Comparison of ENCODE assay signal across 7 cellular contexts in genomic region chr6:166948724-166949123, GRCh38. TPM values are rescaled to one million over a fixed set of nuclear protein-coding genes. Genes with fewer than 3 reads are reported as not detected.
DNase-seq lines count a peak whose midpoint lies in the region; ATAC-seq, FAIRE-seq and TF ChIP-seq lines count a peak whose summit lies in the region.
"Not testable (repeated sequence)": the region's sequence is repeated elsewhere in the genome, so short reads cannot be mapped to it uniquely, and the experiment has no call there.

No MANE protein-coding gene starts in this region.

- RAD21 ChIA-PET in GM12878 (lab: Charles Lee; ENCODE audit: unreplicated experiment) = interaction anchor here (0.7 to 1.2 kb wide), 3 partner anchors 99 to 569 kb away, joined by 3 to 4 read pairs (median 3); no protein-coding TSS in a partner anchor

- peaks cover 87% of the 10 kb centered on the region for H3K36me3 Mint-ChIP-seq in CD4-positive, alpha-beta T cell (ENCODE audit: low read depth)

- H3K27ac ChIP-seq in CD4-positive, alpha-beta T cell (ENCODE audit: low read depth, low read length) = peak overlapping the region; percentile 2
- not testable (repeated sequence) for H3K27ac ChIP-seq in HEK293 (ENCODE audit: extremely low read depth, low read depth, low read length); PC-3 (ENCODE audit: low read length); HepG2 (ENCODE audit: extremely low read length, insufficient read depth, low read length)
- H3K27ac ChIP-seq in GM12878 (ENCODE audit: control insufficient read depth, insufficient read depth) (peak overlapping the region; percentile 6; the same call in 1 of the 2 replicates), spleen (peak overlapping the region in 5 of 8 donors; percentile 76 to 100 (median 99))

- not testable (repeated sequence) for H3K9ac ChIP-seq in PC-3 (ENCODE audit: low read length); GM12878 (ENCODE audit: control insufficient read depth, insufficient read depth, low read length); HepG2 (ENCODE audit: insufficient read depth, low read depth, low read length)

- not testable (repeated sequence) for H3K9me2 ChIP-seq in PC-3 (replicated peaks; ENCODE audit: low read length)

- H3K4me2 ChIP-seq in PC-3 (ENCODE audit: low read length); HepG2 (ENCODE audit: low read depth, low read length): not testable (repeated sequence)
- H3K4me2 ChIP-seq in GM12878 (ENCODE audit: control insufficient read depth, insufficient read depth) = peak overlapping the region; percentile 52

- peak overlapping the region; percentile 93 for H3K27ac Mint-ChIP-seq in CD4-positive, alpha-beta T cell

- not testable (repeated sequence) for BruUV-seq in PC-3 (replicated peaks; lab: Mats Ljungman, UMichigan); GM12878 (replicated peaks; lab: Mats Ljungman, UMichigan); HepG2 (replicated peaks; lab: Mats Ljungman, UMichigan)

- DNase-seq in CD4-positive, alpha-beta T cell; GM12878 (ENCODE audit: low read depth, low spot score); spleen: not testable (repeated sequence)
- DNase-seq in PC-3 (peak; percentile 41), HepG2 (ENCODE audit: low spot score) (peak; percentile 54)
- peak; percentile 20 for DNase-seq in activated CD8-positive, alpha-beta memory T cell treated with anti-CD3 and anti-CD28 coated beads, Interleukin-2, amount 50 U/mL, for 48 hours

- not testable (repeated sequence) for TF ChIP-seq CTCF in CD4-positive, alpha-beta T cell (IDR thresholded peaks at IDR 0.05); HEK293 (tag by site-specific recombination; IDR thresholded peaks at IDR 0.05); PC-3 (conservative IDR thresholded peaks at IDR 0.05; ENCODE audit: low read depth, low read length); GM12878 (IDR thresholded peaks at IDR 0.05 in 2 of 3, conservative IDR thresholded peaks at IDR 0.05 in 1 of 3; ENCODE audit: control insufficient read depth in 2 of 3, extremely low read depth in 1 of 3, insufficient read depth in 1 of 3, low read depth in 3 of 3, low read length in 3 of 3); HepG2 (CRISPR knock-in tag; IDR thresholded peaks at IDR 0.05); spleen (IDR thresholded peaks at IDR 0.05 in 8 of 11, conservative IDR thresholded peaks at IDR 0.05 in 3 of 11)

- in situ Hi-C loops in GM12878 (cut with MboI); HepG2 (cut with HindIII; ENCODE audit: extremely low pct_ligation_motif_present, low pct_unique_long_range_greater_than_20kb): not testable (repeated sequence)

- not testable (repeated sequence) for H3K27me3 Mint-ChIP-seq in CD4-positive, alpha-beta T cell

- H2AFZ ChIP-seq in PC-3 (ENCODE audit: low read length); GM12878 (ENCODE audit: control insufficient read depth, low read depth, low read length); HepG2 (ENCODE audit: low read length): not testable (repeated sequence)

- not testable (repeated sequence) for ATAC-seq in CD4-positive, alpha-beta T cell (ENCODE audit: poor library complexity); PC-3; GM12878; HepG2

- not testable (repeated sequence) for H3K4me3 ChIP-seq in HEK293 (ENCODE audit: low read depth, low read length); PC-3 (ENCODE audit: low read length); HepG2 (replicated peaks in 1 of 3; ENCODE audit: insufficient read depth in 1 of 3, low read depth in 2 of 3, low read length in 3 of 3); spleen
- peak overlapping the region; percentile 42; the same call in 1 of the 2 replicates for H3K4me3 ChIP-seq in GM12878

- not testable (repeated sequence) for H3K27me3 ChIP-seq in CD4-positive, alpha-beta T cell (ENCODE audit: control insufficient read depth, insufficient read depth, low read length); PC-3 (ENCODE audit: low read length); GM12878 (replicated peaks in 1 of 2; ENCODE audit: control insufficient read depth in 2 of 2, insufficient read depth in 2 of 2, low read length in 1 of 2); HepG2 (ENCODE audit: control insufficient read depth in 1 of 2, insufficient read depth in 2 of 2, low read length in 2 of 2); spleen (replicated peaks in 1 of 7)

- WGBS in GM12878 (ENCODE audit: insufficient coverage, insufficient replicate concordance, low lambda C conversion rate, missing lambda C conversion rate) = 97% methylated on average over 6 of the region's 6 CpGs
- 85% methylated on average over 6 of the region's 6 CpGs for WGBS in HepG2 (ENCODE audit: low lambda C conversion rate)
- WGBS in spleen, 5 donors = 89 to 92% (median 90%) methylated on average over 6 of the region's 6 CpGs

- not testable (repeated sequence) for H3K4me1 ChIP-seq in HEK293 (ENCODE audit: control insufficient read depth, insufficient read depth, low read length)
- H3K4me1 ChIP-seq in PC-3 (ENCODE audit: insufficient read depth, low read length) (peaks cover 10% of the 10 kb centered on the region), GM12878 (ENCODE audit: control insufficient read depth, insufficient read depth, low read length) (peaks cover 39% of the 10 kb centered on the region), HepG2 (ENCODE audit: insufficient read depth, low read length) (peaks cover 47% of the 10 kb centered on the region), spleen (peaks cover 30 to 69% (median 54%) of the 10 kb centered on the region in 6 donors)

- not testable (repeated sequence) for H3K9me3 Mint-ChIP-seq in CD4-positive, alpha-beta T cell

- H3K4me1 Mint-ChIP-seq in CD4-positive, alpha-beta T cell (ENCODE audit: low read depth) = peaks cover 55% of the 10 kb centered on the region

- POLR2A ChIA-PET in CD4-positive, alpha-beta T cell (lab: Charles Lee) = interaction anchor here (0.7 to 0.9 kb wide), 2 partner anchors 17 to 25 kb away, joined by 3 read pairs; no protein-coding TSS in a partner anchor
- POLR2A ChIA-PET in HEK293 (lab: Yijun Ruan, JAX) (interaction anchor here (0.7 kb wide), 1 partner anchor 167 kb away, joined by 3 read pairs; no protein-coding TSS in a partner anchor), GM12878 (lab: Charles Lee) (interaction anchor here (0.6 to 0.7 kb wide), 8 partner anchors 8 to 207 kb away, joined by 3 to 12 read pairs (median 4); no protein-coding TSS in a partner anchor)
- POLR2A ChIA-PET in PC-3 (lab: Charles Lee; ENCODE audit: unreplicated experiment); HepG2 (lab: Yijun Ruan, JAX): not testable (repeated sequence)

- H3K36me3 ChIP-seq in HEK293 (ENCODE audit: control insufficient read depth in 2 of 2, insufficient read depth in 1 of 2, low read length in 2 of 2) = peaks cover 0 to 50% of the 10 kb centered on the region in 2 experiments; a peak in 2 of 3 replicates
- H3K36me3 ChIP-seq in PC-3 (ENCODE audit: low read depth, low read length) = not testable (repeated sequence)
- peaks cover 23% of the 10 kb centered on the region in 2 experiments for H3K36me3 ChIP-seq in GM12878 (ENCODE audit: control insufficient read depth in 2 of 2, insufficient read depth in 2 of 2, low read length in 1 of 2)
- peaks cover 38 to 84% of the 10 kb centered on the region in 2 experiments for H3K36me3 ChIP-seq in HepG2 (replicated peaks in 1 of 2; ENCODE audit: control insufficient read depth in 1 of 2, insufficient read depth in 2 of 2, low read length in 2 of 2)
- H3K36me3 ChIP-seq in spleen = peaks cover 0 to 100% (median 36%) of the 10 kb centered on the region in 6 donors

- TF ChIP-seq POLR2A in GM12878 (IDR thresholded peaks at IDR 0.05; ENCODE audit: low read depth, low read length); HepG2 (IDR thresholded peaks at IDR 0.05; ENCODE audit: insufficient read depth in 1 of 2, low read depth in 2 of 2, low read length in 2 of 2); spleen (IDR thresholded peaks at IDR 0.05): not testable (repeated sequence)

- intact Hi-C loops in CD4-positive, alpha-beta T cell (cut with DNase I, micrococcal nuclease); PC-3 (cut with micrococcal nuclease); GM12878 (cut with micrococcal nuclease; ENCODE audit: unreplicated experiment); HepG2 (cut with micrococcal nuclease; ENCODE audit: unreplicated experiment); spleen (cut with DNase I; ENCODE audit: low total_unique reads): not testable (repeated sequence)

- SMC1A ChIA-PET in GM12878 (lab: Charles Lee; ENCODE audit: uncharacterized antibody, unreplicated experiment) = interaction anchor here (0.9 to 4.4 kb wide), 6 partner anchors 9 to 189 kb away, joined by 3 to 19 read pairs (median 4); partner anchors contain the start of gene CCR6

- not testable (repeated sequence) for H3K9me3 ChIP-seq in CD4-positive, alpha-beta T cell (ENCODE audit: control insufficient read depth, low read length); HEK293 (ENCODE audit: control insufficient read depth, insufficient read depth, low read depth, low read length); PC-3 (ENCODE audit: low read length); GM12878 (replicated peaks; ENCODE audit: control insufficient read depth, insufficient read depth, low read length); HepG2 (ENCODE audit: low read length); spleen

- FAIRE-seq in GM12878 (lab: Jason Lieb, UNC); HepG2 (lab: Jason Lieb, UNC): not testable (repeated sequence)

- CTCF ChIA-PET in CD4-positive, alpha-beta T cell (lab: Charles Lee) = interaction anchor here (10.0 kb wide), 1 partner anchor 40 kb away, joined by 50 read pairs; no protein-coding TSS in a partner anchor
- CTCF ChIA-PET in HEK293 (lab: Yijun Ruan, JAX) = interaction anchor here (0.6 to 1.5 kb wide), 4 partner anchors 11 to 411 kb away, joined by 3 to 6 read pairs (median 4); no protein-coding TSS in a partner anchor
- CTCF ChIA-PET in PC-3 (lab: Charles Lee); HepG2 (lab: Yijun Ruan, JAX; ENCODE audit: low intra/inter-chr PET ratio, low total read pairs): not testable (repeated sequence)
- CTCF ChIA-PET in GM12878 (lab: Yijun Ruan, JAX) = interaction anchor here (0.8 to 3.1 kb wide), 5 partner anchors 41 to 194 kb away, joined by 3 to 26 read pairs (median 3); no protein-coding TSS in a partner anchor

- TF ChIP-seq EP300 in GM12878 (IDR thresholded peaks at IDR 0.05; ENCODE audit: borderline replicate concordance in 1 of 2, control insufficient read depth in 1 of 2, low read depth in 2 of 2, low read length in 2 of 2); HepG2 (IDR thresholded peaks at IDR 0.05; ENCODE audit: low read depth in 2 of 2, low read length in 2 of 2); HepG2 (CRISPR knock-in tag; IDR thresholded peaks at IDR 0.05; ENCODE audit: borderline replicate concordance): not testable (repeated sequence)

- H3F3A ChIP-seq in PC-3 (ENCODE audit: low read length, unreplicated experiment) = not testable (repeated sequence)

- not testable (repeated sequence) for H4K20me1 ChIP-seq in PC-3 (ENCODE audit: low read length); GM12878 (ENCODE audit: control insufficient read depth, insufficient read depth)
- peaks cover 74% of the 10 kb centered on the region for H4K20me1 ChIP-seq in HepG2 (ENCODE audit: insufficient read depth, low read length)

- not testable (repeated sequence) for H3K79me2 ChIP-seq in PC-3 (ENCODE audit: low read length)
- peaks cover 43% of the 10 kb centered on the region for H3K79me2 ChIP-seq in GM12878 (ENCODE audit: control insufficient read depth, insufficient read depth, low read length)
- peaks cover 30% of the 10 kb centered on the region for H3K79me2 ChIP-seq in HepG2 (ENCODE audit: insufficient read depth, low read length)

- not testable (repeated sequence) for TF ChIP-seq RAD21 in GM12878 (IDR thresholded peaks at IDR 0.05; ENCODE audit: insufficient read depth, low read depth, low read length); HepG2 (CRISPR knock-in tag; IDR thresholded peaks at IDR 0.05)

- not testable (repeated sequence) for H3K4me3 Mint-ChIP-seq in CD4-positive, alpha-beta T cell

RNA-seq across cellular contexts. Expression of gene RNASET2, which starts 7.6 kb away (rescaled TPM):
- total RNA-seq in CD4-positive, alpha-beta T cell = 100 to 1,000 TPM; 164 to 165 TPM
- total RNA-seq in PC-3 (2014; rRNA removed) (51.8 and 77.4 TPM in 2 replicates), GM12878 (2014; rRNA removed) (76.4 and 78.7 TPM in 2 replicates), GM12878 (2014; rRNA removed; fragmentation: Illumina TruSeq; extraction: Trizol) (40.3 and 41.7 TPM in 2 replicates), GM12878 (2021) (62.1 and 62.9 TPM in 2 replicates), HepG2 (2016; rRNA removed; fragmentation: Illumina TruSeq; extraction: Trizol) (22.4 and 44.6 TPM in 2 replicates), spleen (100 to 1,000 TPM; 264 to 676 (median 373) TPM)
- 778 and 864 TPM in 2 replicates for total RNA-seq in GM12878 (2013; cell fraction: nucleolus; rRNA removed)
- 161 TPM for polyA plus RNA-seq in GM12878 (2011; ENCODE audit: low read depth)
- polyA plus RNA-seq in GM12878 (2011; rRNA removed) (219 and 225 TPM in 2 replicates), GM12878 (2014; fragmentation: Illumina TruSeq; extraction: Trizol) (42.6 and 48.4 TPM in 2 replicates), GM12878 (2014; fragmentation: Nextera tagmentation; extraction: Ambion mirVana) (10 to 100 TPM in 1 of 2 experiments, 1 to 10 TPM in 1; 5.5 to 17.8 TPM), GM12878 (2014; rRNA removed) (72.0 and 83.6 TPM in 2 replicates), GM12878 (2016; fragmentation: Nextera tagmentation; extraction: Ambion mirVana) (10 to 100 TPM; 42.7 to 51.9 TPM), HepG2 (2011; rRNA removed) (597 and 696 TPM in 2 replicates), spleen (100 to 1,000 TPM; 242 to 392 (median 245) TPM)
- polyA plus RNA-seq in GM12878 (2011; cell fraction: cytosol; rRNA removed) = 185 and 191 TPM in 2 replicates
- 230 and 250 TPM in 2 replicates for polyA plus RNA-seq in GM12878 (2011; cell fraction: nucleus; rRNA removed)
- 229 and 240 TPM in 2 replicates for polyA plus RNA-seq in GM12878 (2012)
- 130 and 135 TPM in 2 replicates for polyA minus RNA-seq in GM12878 (2011; rRNA and poly(A)+ RNA removed)
- 49.0 and 51.5 TPM in 2 replicates for polyA minus RNA-seq in GM12878 (2011; cell fraction: cytosol; rRNA and poly(A)+ RNA removed)
- 54.8 and 76.5 TPM in 2 replicates for polyA minus RNA-seq in GM12878 (2011; cell fraction: nucleus; rRNA and poly(A)+ RNA removed)
- 26.9 and 41.2 TPM in 2 replicates for total RNA-seq in HepG2 (2016; cell fraction: cytosol; rRNA removed; fragmentation: Illumina TruSeq; extraction: Trizol; ENCODE audit: low read depth)
- 25.4 and 45.4 TPM in 2 replicates for total RNA-seq in HepG2 (2016; cell fraction: insoluble cytoplasmic fraction; rRNA removed; fragmentation: Illumina TruSeq; extraction: Trizol)
- 24.1 and 38.2 TPM in 2 replicates for total RNA-seq in HepG2 (2016; cell fraction: membrane; rRNA removed; fragmentation: Illumina TruSeq; extraction: Trizol)
- 30.2 and 32.0 TPM in 2 replicates for total RNA-seq in HepG2 (2016; cell fraction: nucleus; rRNA removed; fragmentation: Illumina TruSeq; extraction: Trizol)
- 456 and 545 TPM in 2 replicates for polyA plus RNA-seq in HepG2 (2011; cell fraction: cytosol; rRNA removed)
- 515 and 552 TPM in 2 replicates for polyA plus RNA-seq in HepG2 (2011; cell fraction: nucleus; rRNA removed)
- polyA plus RNA-seq in HepG2 (2012) = 446 and 587 TPM in 2 replicates
- 21.3 and 41.6 TPM in 2 replicates for polyA plus RNA-seq in HepG2 (2016; cell fraction: cytosol; fragmentation: Illumina TruSeq; extraction: Trizol; ENCODE audit: low read depth)
- 26.6 and 27.0 TPM in 2 replicates for polyA plus RNA-seq in HepG2 (2016; cell fraction: insoluble cytoplasmic fraction; fragmentation: Illumina TruSeq; extraction: Trizol; ENCODE audit: low read depth)
- polyA plus RNA-seq in HepG2 (2016; cell fraction: membrane; fragmentation: Illumina TruSeq; extraction: Trizol; ENCODE audit: low read depth) = 23.6 and 34.9 TPM in 2 replicates
- polyA plus RNA-seq in HepG2 (2016; cell fraction: nucleus; fragmentation: Illumina TruSeq; extraction: Trizol; ENCODE audit: insufficient read depth, low read depth) = 68.7 and 69.0 TPM in 2 replicates
- 4.7 and 104 TPM in 2 replicates for polyA minus RNA-seq in HepG2 (2011; rRNA and poly(A)+ RNA removed; ENCODE audit: low replicate concordance)
- 149 and 185 TPM in 2 replicates for polyA minus RNA-seq in HepG2 (2011; cell fraction: cytosol; rRNA and poly(A)+ RNA removed)
- 159 and 184 TPM in 2 replicates for polyA minus RNA-seq in HepG2 (2011; cell fraction: nucleus; rRNA and poly(A)+ RNA removed)

RNA-seq across cellular contexts. Expression of gene CEP43, which starts 50.5 kb away (rescaled TPM):
- total RNA-seq in CD4-positive, alpha-beta T cell = 10 to 100 TPM; 12.5 to 13.5 TPM
- total RNA-seq in PC-3 (2014; rRNA removed) (11.8 and 15.2 TPM in 2 replicates), GM12878 (2014; rRNA removed) (16.3 and 23.1 TPM in 2 replicates), GM12878 (2014; rRNA removed; fragmentation: Illumina TruSeq; extraction: Trizol) (23.4 and 25.4 TPM in 2 replicates), GM12878 (2021) (16.5 and 19.5 TPM in 2 replicates), HepG2 (2016; rRNA removed; fragmentation: Illumina TruSeq; extraction: Trizol) (73.9 and 88.4 TPM in 2 replicates), spleen (10 to 100 TPM; 13.1 to 21.8 (median 17.7) TPM)
- 100 and 101 TPM in 2 replicates for total RNA-seq in GM12878 (2013; cell fraction: nucleolus; rRNA removed)
- 7.2 TPM for polyA plus RNA-seq in GM12878 (2011; ENCODE audit: low read depth)
- polyA plus RNA-seq in GM12878 (2011; rRNA removed) (49.9 and 77.7 TPM in 2 replicates), GM12878 (2014; fragmentation: Illumina TruSeq; extraction: Trizol) (27.3 and 33.7 TPM in 2 replicates), GM12878 (2014; fragmentation: Nextera tagmentation; extraction: Ambion mirVana) (10 to 100 TPM in 1 of 2 experiments, 1 to 10 TPM in 1; 7.7 to 11.4 TPM), GM12878 (2014; rRNA removed) (23.8 and 23.9 TPM in 2 replicates), GM12878 (2016; fragmentation: Nextera tagmentation; extraction: Ambion mirVana) (10 to 100 TPM; 41.8 to 44.2 TPM), HepG2 (2011; rRNA removed) (20.7 and 29.3 TPM in 2 replicates), spleen (10 to 100 TPM in 1 of 3 donors, 1 to 10 TPM in 2; 9.0 to 10.6 (median 9.0) TPM)
- polyA plus RNA-seq in GM12878 (2011; cell fraction: cytosol; rRNA removed) = 14.3 and 14.7 TPM in 2 replicates
- 65.4 and 73.5 TPM in 2 replicates for polyA plus RNA-seq in GM12878 (2011; cell fraction: nucleus; rRNA removed)
- 12.1 and 15.9 TPM in 2 replicates for polyA plus RNA-seq in GM12878 (2012)
- polyA minus RNA-seq in GM12878 (2011; rRNA and poly(A)+ RNA removed) = 22.0 and 27.0 TPM in 2 replicates
- polyA minus RNA-seq in GM12878 (2011; cell fraction: cytosol; rRNA and poly(A)+ RNA removed) = 10.0 and 11.5 TPM in 2 replicates
- polyA minus RNA-seq in GM12878 (2011; cell fraction: nucleus; rRNA and poly(A)+ RNA removed) = 25.6 and 30.8 TPM in 2 replicates
- 84.7 and 89.7 TPM in 2 replicates for total RNA-seq in HepG2 (2016; cell fraction: cytosol; rRNA removed; fragmentation: Illumina TruSeq; extraction: Trizol; ENCODE audit: low read depth)
- total RNA-seq in HepG2 (2016; cell fraction: insoluble cytoplasmic fraction; rRNA removed; fragmentation: Illumina TruSeq; extraction: Trizol) = 68.4 and 95.5 TPM in 2 replicates
- 46.9 and 49.2 TPM in 2 replicates for total RNA-seq in HepG2 (2016; cell fraction: membrane; rRNA removed; fragmentation: Illumina TruSeq; extraction: Trizol)
- total RNA-seq in HepG2 (2016; cell fraction: nucleus; rRNA removed; fragmentation: Illumina TruSeq; extraction: Trizol) = 62.5 and 63.7 TPM in 2 replicates
- 8.6 and 10.8 TPM in 2 replicates for polyA plus RNA-seq in HepG2 (2011; cell fraction: cytosol; rRNA removed)
- polyA plus RNA-seq in HepG2 (2011; cell fraction: nucleus; rRNA removed) = 39.4 and 43.9 TPM in 2 replicates
- polyA plus RNA-seq in HepG2 (2012) = 15.0 and 26.1 TPM in 2 replicates
- 15.3 and 16.0 TPM in 2 replicates for polyA plus RNA-seq in HepG2 (2016; cell fraction: cytosol; fragmentation: Illumina TruSeq; extraction: Trizol; ENCODE audit: low read depth)
- polyA plus RNA-seq in HepG2 (2016; cell fraction: insoluble cytoplasmic fraction; fragmentation: Illumina TruSeq; extraction: Trizol; ENCODE audit: low read depth) = 90.9 and 96.9 TPM in 2 replicates
- 23.9 and 25.0 TPM in 2 replicates for polyA plus RNA-seq in HepG2 (2016; cell fraction: membrane; fragmentation: Illumina TruSeq; extraction: Trizol; ENCODE audit: low read depth)
- polyA plus RNA-seq in HepG2 (2016; cell fraction: nucleus; fragmentation: Illumina TruSeq; extraction: Trizol; ENCODE audit: insufficient read depth, low read depth) = 111 and 119 TPM in 2 replicates
- 4.7 and 5.1 TPM in 2 replicates for polyA minus RNA-seq in HepG2 (2011; rRNA and poly(A)+ RNA removed; ENCODE audit: low replicate concordance)
- polyA minus RNA-seq in HepG2 (2011; cell fraction: cytosol; rRNA and poly(A)+ RNA removed) = 15.3 and 20.4 TPM in 2 replicates
- polyA minus RNA-seq in HepG2 (2011; cell fraction: nucleus; rRNA and poly(A)+ RNA removed) = 42.8 and 56.1 TPM in 2 replicates
